ENCODE assay signal across 12 cellular contexts in the genomic region with DNA sequence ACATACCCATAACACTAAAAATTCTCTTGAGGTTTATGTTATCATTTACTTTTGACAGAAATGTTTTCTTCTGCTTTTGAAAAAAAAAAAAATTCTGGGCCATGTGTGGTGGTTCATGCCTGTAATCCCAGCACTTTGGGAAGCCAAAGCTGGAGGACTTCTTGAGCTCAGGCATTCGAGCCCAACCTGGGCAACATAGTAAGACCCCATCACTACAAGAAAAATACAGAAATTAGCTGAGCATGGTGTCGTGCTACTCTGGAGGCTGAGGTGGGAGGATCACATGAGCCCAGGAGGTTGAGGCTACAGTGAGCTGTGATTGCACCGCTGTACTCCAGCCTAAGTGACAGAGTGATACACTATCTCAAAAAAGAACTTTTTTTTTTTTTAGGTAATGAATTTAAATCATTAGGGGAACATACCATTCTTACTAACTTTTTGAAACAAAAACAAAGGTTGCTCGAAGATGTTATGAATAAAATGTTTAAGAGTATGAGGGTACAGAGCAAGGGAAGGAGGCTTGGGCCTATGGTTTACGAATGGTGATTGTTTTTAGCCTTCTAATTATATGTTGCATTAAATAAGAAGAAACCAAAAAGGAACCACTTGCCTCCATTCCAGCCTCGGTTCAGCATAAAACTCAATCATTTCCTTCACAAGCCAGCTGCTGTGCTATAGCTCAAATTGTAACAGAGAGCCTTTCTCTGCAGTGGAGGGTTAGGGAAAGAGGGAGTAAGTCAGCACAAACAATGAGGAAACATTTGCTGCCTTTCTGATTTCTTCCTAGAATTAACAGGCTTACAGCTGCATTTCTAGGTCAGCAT.
DNase-seq lines count a peak whose midpoint lies in the region; ATAC-seq and TF ChIP-seq lines count a peak whose summit lies in the region.
"Had no signal": no experiment of that assay in that cellular context is flagged by ENCODE, and none has a peak within 500 bp of the region (broad histone marks: within the 10 kb centered on the region; RNA-seq: fewer than 3 reads in every experiment).

No MANE protein-coding gene starts in this region.

- peak overlapping the region; percentile 72 for H2AFZ ChIP-seq in fibroblast of lung (ENCODE audit: low read length)

- POLR2A ChIA-PET in activated CD4-positive, alpha-beta T cell treated with anti-CD3 and anti-CD28 coated beads, Interleukin-2, amount 10 ng/mL, durations not matched to agents 7 days and 5 days (lab: Charles Lee): no interaction called here

- H3K36me3 Mint-ChIP-seq in nephron progenitor cell (ENCODE audit: low read depth): peaks cover 15% of the 10 kb centered on the region
- H3K36me3 Mint-ChIP-seq in activated CD4-positive, alpha-beta T cell treated with anti-CD3 and anti-CD28 coated beads, Interleukin-2, amount 10 ng/mL, durations not matched to agents 7 days and 5 days (ENCODE audit: low read depth): no peaks in the 10 kb centered on the region

- peak overlapping the region; percentile 97 for H3K27ac ChIP-seq in fibroblast of lung (ENCODE audit: insufficient read depth, low read length)
- H3K27ac ChIP-seq in aorta (ENCODE audit: low read depth in 1 of 2, low read length in 2 of 2): peak overlapping the region; percentile 99 to 100
- H3K27ac ChIP-seq: 22Rv1 had no signal

- 6 to 15% methylated on average over 6 of the region's 6 CpGs for WGBS in aorta, 2 donors

- H3K4me1 ChIP-seq in fibroblast of lung (ENCODE audit: control insufficient read depth, extremely low read depth, insufficient read depth, low read length) (peaks cover 31% of the 10 kb centered on the region), aorta (ENCODE audit: control insufficient read depth in 1 of 2, insufficient read depth in 2 of 2, low read length in 2 of 2) (peaks cover 11 to 12% of the 10 kb centered on the region in 2 donors)

- H3K9me3 Mint-ChIP-seq in nephron progenitor cell: peaks cover 3% of the 10 kb centered on the region
- H3K9me3 Mint-ChIP-seq in activated CD4-positive, alpha-beta T cell treated with anti-CD3 and anti-CD28 coated beads, Interleukin-2, amount 10 ng/mL, durations not matched to agents 7 days and 5 days: no peaks in the 10 kb centered on the region
- H3K9me3 Mint-ChIP-seq: activated T-helper 17 cell treated with anti-CD3 and anti-CD28 coated beads, Interleukin-2, amount 50 U/mL, for 72 hours had no signal

- H3K9ac ChIP-seq in fibroblast of lung (ENCODE audit: insufficient read depth, low read length): peak overlapping the region; percentile 67

- peaks cover 59% of the 10 kb centered on the region for H3K4me1 Mint-ChIP-seq in nephron progenitor cell
- peaks cover 4% of the 10 kb centered on the region for H3K4me1 Mint-ChIP-seq in activated CD4-positive, alpha-beta T cell treated with anti-CD3 and anti-CD28 coated beads, Interleukin-2, amount 10 ng/mL, durations not matched to agents 7 days and 5 days
- H3K4me1 Mint-ChIP-seq: activated T-helper 17 cell treated with anti-CD3 and anti-CD28 coated beads, Interleukin-2, amount 50 U/mL, for 72 hours had no signal

- H3K9me3 ChIP-seq in fibroblast of lung (ENCODE audit: control insufficient read depth, insufficient read depth, low read depth, low read length) (no peaks in the 10 kb centered on the region), aorta (ENCODE audit: control insufficient read depth, low read length) (no peaks in the 10 kb centered on the region)

- H3K79me2 ChIP-seq in fibroblast of lung (ENCODE audit: control insufficient read depth, insufficient read depth, low read length): no peaks in the 10 kb centered on the region

- H3K36me3 ChIP-seq in fibroblast of lung (ENCODE audit: control insufficient read depth, insufficient read depth, low read length): no peaks in the 10 kb centered on the region
- H3K36me3 ChIP-seq in aorta (ENCODE audit: control insufficient read depth in 1 of 2, insufficient read depth in 2 of 2, low read length in 1 of 2): peaks cover 0 to 3% of the 10 kb centered on the region in 2 donors

- no peaks in the 10 kb centered on the region for H4K20me1 ChIP-seq in fibroblast of lung (ENCODE audit: control insufficient read depth, extremely low read depth, insufficient read depth, low read length)

- TF ChIP-seq CTCF in fibroblast of lung (conservative IDR thresholded peaks at IDR 0.05 in 1 of 2, IDR thresholded peaks at IDR 0.05 in 1 of 2; ENCODE audit: low read depth in 1 of 2, low read length in 2 of 2) (no peak), nephron progenitor cell (IDR thresholded peaks at IDR 0.05) (no peak), GM13977 (IDR thresholded peaks at IDR 0.05; ENCODE audit: extremely low read depth, insufficient read depth, missing control alignments) (no peak)

- in situ Hi-C loops in GM13977 (cut with MboI; ENCODE audit: low pct_unique_long_range_greater_than_20kb, low sequenced_read_pairs, unreplicated experiment): loop anchor here (10.0 kb wide), 1 partner anchor 62 kb away; no protein-coding TSS in a partner anchor

- H3K27me3 ChIP-seq in fibroblast of lung (ENCODE audit: control insufficient read depth, insufficient read depth, low read length): no peaks in the 10 kb centered on the region
- H3K27me3 ChIP-seq in aorta (ENCODE audit: control insufficient read depth in 1 of 2, insufficient read depth in 2 of 2, low read length in 1 of 2): no peaks in the 10 kb centered on the region

- H3K4me3 ChIP-seq in fibroblast of lung (replicated peaks in 1 of 4; ENCODE audit: control extremely low read depth in 1 of 4, insufficient read depth in 1 of 4, low read depth in 3 of 4, low read length in 4 of 4) (peak overlapping the region; percentile 28 to 47 (median 40)), aorta (ENCODE audit: low read length in 2 of 2) (peak overlapping the region in 1 of 2 donors; percentile 41)

- intact Hi-C loops in aorta (cut with DNase I): loop anchor here in 1 of 2 donors (5.0 kb wide), 1 partner anchor 66 kb away; no protein-coding TSS in a partner anchor

- peak overlapping the region; percentile 79 for H3K4me2 ChIP-seq in fibroblast of lung (ENCODE audit: extremely low read depth, insufficient read depth, low read length)

- ATAC-seq in aorta (ENCODE audit: low FRiP score): peak; percentile 43
- ATAC-seq: activated T-helper 17 cell treated with anti-CD3 and anti-CD28 coated beads, Interleukin-2, amount 50 U/mL, for 72 hours had no signal

- H3K4me3 Mint-ChIP-seq in nephron progenitor cell: peak overlapping the region; percentile 71
- no peak overlapping the region for H3K4me3 Mint-ChIP-seq in activated CD4-positive, alpha-beta T cell treated with anti-CD3 and anti-CD28 coated beads, Interleukin-2, amount 10 ng/mL, durations not matched to agents 7 days and 5 days
- H3K4me3 Mint-ChIP-seq: activated T-helper 17 cell treated with anti-CD3 and anti-CD28 coated beads, Interleukin-2, amount 50 U/mL, for 72 hours had no signal

- CTCF ChIA-PET in activated CD4-positive, alpha-beta T cell treated with anti-CD3 and anti-CD28 coated beads, Interleukin-2, amount 10 ng/mL, durations not matched to agents 7 days and 5 days (lab: Charles Lee): interaction anchor here (0.6 kb wide), 2 partner anchors 14 to 39 kb away, joined by 3 read pairs; no protein-coding TSS in a partner anchor

- H3K27ac Mint-ChIP-seq in nephron progenitor cell: peak overlapping the region; percentile 90
- H3K27ac Mint-ChIP-seq in activated CD4-positive, alpha-beta T cell treated with anti-CD3 and anti-CD28 coated beads, Interleukin-2, amount 10 ng/mL, durations not matched to agents 7 days and 5 days: no peak overlapping the region
- H3K27ac Mint-ChIP-seq: activated T-helper 17 cell treated with anti-CD3 and anti-CD28 coated beads, Interleukin-2, amount 50 U/mL, for 72 hours had no signal

- no peaks in the 10 kb centered on the region for H3K27me3 Mint-ChIP-seq in nephron progenitor cell (ENCODE audit: low read depth, poor library complexity)
- H3K27me3 Mint-ChIP-seq in activated CD4-positive, alpha-beta T cell treated with anti-CD3 and anti-CD28 coated beads, Interleukin-2, amount 10 ng/mL, durations not matched to agents 7 days and 5 days: peaks cover 9% of the 10 kb centered on the region
- H3K27me3 Mint-ChIP-seq: activated T-helper 17 cell treated with anti-CD3 and anti-CD28 coated beads, Interleukin-2, amount 50 U/mL, for 72 hours had no signal

- peak; percentile 16 for DNase-seq in NCI-H2227 (lab: John Stamatoyannopoulos, UW; ENCODE audit: unreplicated experiment)
- DNase-seq in NCI-H2227 treated with DMSO at 0.1 percent for 48 hours (lab: John Stamatoyannopoulos, UW): no peak
- no peak for DNase-seq in fibroblast of lung (ENCODE audit: low read depth in 2 of 2)
- no peak for DNase-seq in nephron progenitor cell
- no peak for DNase-seq in aorta
- no peak for DNase-seq in activated CD4-positive, alpha-beta T cell treated with anti-CD3 and anti-CD28 coated beads, Interleukin-2, amount 10 ng/mL, durations not matched to agents 7 days and 5 days
- no peak for DNase-seq in GM13977 (ENCODE audit: low spot score)
- DNase-seq in activated effector memory CD4-positive, alpha-beta T cell treated with Interleukin-2 at 50 U/mL for 16 hours: no peak
- DNase-seq: islet precursor cell; NK-92 treated with Interleukin-12 subunit alpha and Interleukin-12 subunit beta, amount 100 ng/mL, for 24 hours had no signal
